Comparison of ENCODE assay signal across 18 cellular contexts in genomic region chr4:135839712-135840111, GRCh38.
"Had no signal": no experiment of that assay in that cellular context is flagged by ENCODE, and none has a peak within 500 bp of the region (broad histone marks: within the 10 kb centered on the region; RNA-seq: fewer than 3 reads in every experiment).

No MANE protein-coding gene starts in this region.

- H3K27ac ChIP-seq: colonic mucosa, epithelial cell of prostate, esophagus squamous epithelium, gastrocnemius medialis, left lung, lower lobe of right lung had no signal

- H3K36me3 ChIP-seq: colonic mucosa, esophagus squamous epithelium, gastrocnemius medialis, left lung, lower lobe of right lung had no signal

- H3K4me1 ChIP-seq: colonic mucosa, esophagus squamous epithelium, gastrocnemius medialis, left lung, lower lobe of right lung had no signal

- DNase-seq: colonic mucosa; cortex of kidney; effector CD8-positive, alpha-beta T cell; effector memory CD8-positive, alpha-beta T cell; endodermal cell; esophagus squamous epithelium; foreskin fibroblast; foreskin melanocyte; gastrocnemius medialis; glutamatergic neuron; hippocampal formation; left cardiac atrium; left lung; left ventricle myocardium superior; lower lobe of right lung; mucosa of descending colon had no signal

- H3K4me3 ChIP-seq: colonic mucosa, esophagus squamous epithelium, gastrocnemius medialis, left lung, lower lobe of right lung, mucosa of descending colon had no signal

- H3K9me3 ChIP-seq: colonic mucosa, esophagus squamous epithelium, gastrocnemius medialis, left lung, lower lobe of right lung, mucosa of descending colon had no signal

- ATAC-seq: effector memory CD8-positive, alpha-beta T cell; esophagus mucosa; gastrocnemius medialis; left cardiac atrium; left lung; left ventricle myocardium superior; lower lobe of right lung; mucosa of descending colon had no signal

- H3K27me3 ChIP-seq: colonic mucosa, esophagus squamous epithelium, gastrocnemius medialis, left lung had no signal
